Comparison of ENCODE assay signal across 27 cellular contexts in genomic region chr3:62982795-62983455, GRCh38.
"Had no signal": no experiment of that assay in that cellular context is flagged by ENCODE, and none has a peak within 500 bp of the region (broad histone marks: within the 10 kb centered on the region; RNA-seq: fewer than 3 reads in every experiment).

No MANE protein-coding gene starts in this region.

- H3K36me3 ChIP-seq: ascending aorta, brain microvascular endothelial cell, gastroesophageal sphincter, right lobe of liver, thoracic aorta, vagina had no signal

- H3K4me3 Mint-ChIP-seq: activated naive CD4-positive, alpha-beta T cell treated with anti-CD3 and anti-CD28 coated beads, Interleukin-2, amount 10 ng/mL, durations not matched to agents 7 days and 5 days; activated naive CD8-positive, alpha-beta T cell treated with anti-CD3 and anti-CD28 coated beads, Interleukin-2, amount 10 ng/mL, durations not matched to agents 7 days and 5 days; activated T-helper 1 cell treated with anti-CD3 and anti-CD28 coated beads, Interleukin-12 subunit alpha, Interleukin-12 subunit beta, Interleukin-2, Interleukin-4 antibody, amounts not matched to agents 30 ng/mL and 10 ng/mL and 1 ng/mL, durations not matched to agents 14 hours and 24 hours and 36 hours; memory B cell; naive thymus-derived CD8-positive, alpha-beta T cell; T-helper 2 cell treated with Interferon-gamma antibody and Interleukin-4, amounts not matched to agents 5 μg/mL and 100 μg/mL, for 36 hours; type B pancreatic cell had no signal

- DNase-seq: activated CD4-positive, alpha-beta T cell treated with anti-CD3 and anti-CD28 coated beads for 48 hours; activated CD4-positive, alpha-beta T cell treated with anti-CD3 and anti-CD28 coated beads, Interleukin-2, amount 50 U/mL, for 48 hours; activated CD8-positive, alpha-beta memory T cell treated with anti-CD3 and anti-CD28 coated beads, Interleukin-2, amount 50 U/mL, for 4 hours; activated effector memory CD4-positive, alpha-beta T cell treated with anti-CD3 and anti-CD28 coated beads, Interleukin-2, amount 50 U/mL, for 16 hours; activated naive CD4-positive, alpha-beta T cell treated with anti-CD3 and anti-CD28 coated beads, Interleukin-2, amount 10 ng/mL, durations not matched to agents 7 days and 5 days; activated naive CD8-positive, alpha-beta T cell treated with anti-CD3 and anti-CD28 coated beads, Interleukin-2, amount 10 ng/mL, durations not matched to agents 7 days and 5 days; activated T-cell treated with anti-CD3 and anti-CD28 coated beads, Interleukin-2, amount 50 U/mL, for 1 hour; brain microvascular endothelial cell; dorsolateral prefrontal cortex; effector memory CD4-positive, alpha-beta T cell; erythroblast; naive thymus-derived CD8-positive, alpha-beta T cell; right lobe of liver; stimulated activated CD4-positive, alpha-beta T cell treated with anti-CD3 and anti-CD28 coated beads, Interleukin-2, amount 100 ng/mL, for 48 hours; stimulated activated naive CD4-positive, alpha-beta T cell treated with Interleukin-2 at 50 U/mL for 16 hours; T-helper 1 cell had no signal

- H3K36me3 Mint-ChIP-seq: activated naive CD4-positive, alpha-beta T cell treated with anti-CD3 and anti-CD28 coated beads, Interleukin-2, amount 10 ng/mL, durations not matched to agents 7 days and 5 days; activated naive CD8-positive, alpha-beta T cell treated with anti-CD3 and anti-CD28 coated beads, Interleukin-2, amount 10 ng/mL, durations not matched to agents 7 days and 5 days; memory B cell; naive thymus-derived CD8-positive, alpha-beta T cell; type B pancreatic cell had no signal

- ATAC-seq: activated CD4-positive, CD25-positive, alpha-beta regulatory T cell treated with anti-CD3 and anti-CD28 coated beads, Interleukin-2, amount 50 U/mL, for 24 hours; gastroesophageal sphincter; naive thymus-derived CD8-positive, alpha-beta T cell; right lobe of liver had no signal

- H3K27me3 Mint-ChIP-seq: activated naive CD4-positive, alpha-beta T cell treated with anti-CD3 and anti-CD28 coated beads, Interleukin-2, amount 10 ng/mL, durations not matched to agents 7 days and 5 days; activated naive CD8-positive, alpha-beta T cell treated with anti-CD3 and anti-CD28 coated beads, Interleukin-2, amount 10 ng/mL, durations not matched to agents 7 days and 5 days had no signal

- H3K9me3 ChIP-seq: ascending aorta, gastroesophageal sphincter, right lobe of liver, thoracic aorta, vagina had no signal

- H3K79me2 ChIP-seq: hepatocyte had no signal

- H3K4me1 ChIP-seq: ascending aorta, gastroesophageal sphincter, right lobe of liver, vagina had no signal

- H3K27me3 ChIP-seq: ascending aorta, brain microvascular endothelial cell, gastroesophageal sphincter, hepatocyte, right lobe of liver, vagina had no signal

- H3K4me3 ChIP-seq: ascending aorta, coronary artery, dorsolateral prefrontal cortex, gastroesophageal sphincter, hepatocyte, right lobe of liver, thoracic aorta, vagina had no signal

- H3K4me1 Mint-ChIP-seq: activated naive CD4-positive, alpha-beta T cell treated with anti-CD3 and anti-CD28 coated beads, Interleukin-2, amount 10 ng/mL, durations not matched to agents 7 days and 5 days; activated naive CD8-positive, alpha-beta T cell treated with anti-CD3 and anti-CD28 coated beads, Interleukin-2, amount 10 ng/mL, durations not matched to agents 7 days and 5 days; memory B cell; naive thymus-derived CD8-positive, alpha-beta T cell had no signal

- H3K27ac Mint-ChIP-seq: activated naive CD4-positive, alpha-beta T cell treated with anti-CD3 and anti-CD28 coated beads, Interleukin-2, amount 10 ng/mL, durations not matched to agents 7 days and 5 days; activated naive CD8-positive, alpha-beta T cell treated with anti-CD3 and anti-CD28 coated beads, Interleukin-2, amount 10 ng/mL, durations not matched to agents 7 days and 5 days; activated T-helper 1 cell treated with anti-CD3 and anti-CD28 coated beads, Interleukin-12 subunit alpha, Interleukin-12 subunit beta, Interleukin-2, Interleukin-4 antibody, amounts not matched to agents 30 ng/mL and 10 ng/mL and 1 ng/mL, durations not matched to agents 14 hours and 24 hours and 36 hours; memory B cell; naive thymus-derived CD8-positive, alpha-beta T cell; T-helper 2 cell treated with Interferon-gamma antibody and Interleukin-4, amounts not matched to agents 5 μg/mL and 100 μg/mL, for 36 hours; type B pancreatic cell had no signal

- H3K9me3 Mint-ChIP-seq: activated naive CD8-positive, alpha-beta T cell treated with anti-CD3 and anti-CD28 coated beads, Interleukin-2, amount 10 ng/mL, durations not matched to agents 7 days and 5 days; activated T-helper 1 cell treated with anti-CD3 and anti-CD28 coated beads, Interleukin-12 subunit alpha, Interleukin-12 subunit beta, Interleukin-2, Interleukin-4 antibody, amounts not matched to agents 30 ng/mL and 10 ng/mL and 1 ng/mL, durations not matched to agents 14 hours and 24 hours and 36 hours; type B pancreatic cell had no signal

- H3K27ac ChIP-seq: ascending aorta, brain microvascular endothelial cell, coronary artery, dorsolateral prefrontal cortex, gastroesophageal sphincter, hepatocyte, right lobe of liver, thoracic aorta, vagina had no signal

- H3K4me2 ChIP-seq: hepatocyte had no signal

- H2AFZ ChIP-seq: hepatocyte had no signal
